ENCODE assay signal across 8 cellular contexts in genomic region chr19:12834976-12835757, GRCh38. TPM values are rescaled to one million over a fixed set of nuclear protein-coding genes. Genes with fewer than 3 reads are reported as not detected.
A peak's percentile ranks its signal among the peaks of the same experiment; 100 is the strongest.
DNase-seq lines count a peak whose midpoint lies in the region; ATAC-seq and TF ChIP-seq lines count a peak whose summit lies in the region.

No MANE protein-coding gene starts in this region.

- TF ChIP-seq POLR2A in heart left ventricle (IDR thresholded peaks at IDR 0.05) (no peak), testis (IDR thresholded peaks at IDR 0.05) (no peak)

- 6 to 8% (median 7%) methylated on average over 32 to 39 of the region's 39 CpGs for WGBS in heart left ventricle, 4 donors
- 2 to 5% methylated on average over 38 to 39 of the region's 39 CpGs for WGBS in testis, 2 donors

- no peak overlapping the region for H3K4me3 ChIP-seq in cardiac muscle cell
- H3K4me3 ChIP-seq in heart left ventricle = no peak overlapping the region
- H3K4me3 ChIP-seq in testis = no peak overlapping the region

- H3K4me1 ChIP-seq in cardiac muscle cell (ENCODE audit: low read depth) = no peaks in the 10 kb centered on the region
- H3K4me1 ChIP-seq in heart left ventricle = peaks cover 0 to 34% (median 13%) of the 10 kb centered on the region in 12 donors
- H3K4me1 ChIP-seq in testis = peaks cover 5% of the 10 kb centered on the region

- ATAC-seq in heart left ventricle = no peak
- no peak for ATAC-seq in GM21360 (IDR thresholded peaks at IDR 0.05; ENCODE audit: unreplicated experiment)

- H3K27me3 ChIP-seq in cardiac muscle cell (peaks cover 50% of the 10 kb centered on the region), heart left ventricle (peaks cover 44 to 97% (median 93%) of the 10 kb centered on the region in 9 donors), testis (peaks cover 6% of the 10 kb centered on the region)

- intact Hi-C loops in heart left ventricle (cut with DNase I) (no loop called here), testis (cut with DNase I; ENCODE audit: low total_unique reads) (no loop called here)

- H3K36me3 ChIP-seq in cardiac muscle cell = no peaks in the 10 kb centered on the region
- no peaks in the 10 kb centered on the region for H3K36me3 ChIP-seq in heart left ventricle
- H3K36me3 ChIP-seq in testis (ENCODE audit: low read depth, missing control alignments) = no peaks in the 10 kb centered on the region

- peak; percentile 21 to 40 for DNase-seq in cardiac muscle cell (ENCODE audit: low read depth in 1 of 2, low spot score in 1 of 2)
- DNase-seq in heart left ventricle = no peak
- DNase-seq in NCI-H774 (lab: John Stamatoyannopoulos, UW) = peak; percentile 72
- DNase-seq in dermis blood vessel endothelial cell = peak; percentile 36
- DNase-seq in testis = peak; percentile 61
- DNase-seq in activated gamma-delta T cell (lab: John Stamatoyannopoulos, UW) = no peak
- DNase-seq in effector CD4-positive, alpha-beta T cell = no peak

- H3K27ac ChIP-seq in cardiac muscle cell = no peak overlapping the region
- no peak overlapping the region for H3K27ac ChIP-seq in heart left ventricle
- H3K27ac ChIP-seq in testis = no peak overlapping the region

- H3K9me3 ChIP-seq in cardiac muscle cell (ENCODE audit: low read depth) (no peaks in the 10 kb centered on the region), heart left ventricle (no peaks in the 10 kb centered on the region), testis (no peaks in the 10 kb centered on the region)

- TF ChIP-seq CTCF in cardiac muscle cell (IDR thresholded peaks at IDR 0.05; ENCODE audit: low read depth, low read length) (no peak), heart left ventricle (IDR thresholded peaks at IDR 0.05) (no peak), testis (IDR thresholded peaks at IDR 0.05) (no peak)

RNA-seq across cellular contexts. Expression of gene RTBDN, which starts 0.8 kb away (rescaled TPM):
- total RNA-seq in cardiac muscle cell = not detected in 2 replicates
- polyA plus RNA-seq in cardiac muscle cell = 0.81 TPM in 1 of 2 replicates, not detected in the other
- total RNA-seq in heart left ventricle = not detected
- polyA plus RNA-seq in heart left ventricle = not detected
- not detected in 2 replicates for total RNA-seq in dermis blood vessel endothelial cell
- total RNA-seq in testis = 1 to 10 TPM; 3.8 to 5.1 TPM
- 3.7 TPM for polyA plus RNA-seq in testis (ENCODE audit: insufficient read depth, low read depth, low replicate concordance)

RNA-seq across cellular contexts. Expression of gene MAST1, which starts 3.1 kb away (rescaled TPM):
- total RNA-seq in cardiac muscle cell = 3.7 and 7.9 TPM in 2 replicates
- 3.9 and 10.9 TPM in 2 replicates for polyA plus RNA-seq in cardiac muscle cell
- 1 to 10 TPM in 2 of 9 donors, under 1 TPM in 4, not detected in 3; 0.27 to 1.7 (median 0.31) TPM for total RNA-seq in heart left ventricle
- under 1 TPM; 0.15 to 0.37 TPM for polyA plus RNA-seq in heart left ventricle
- total RNA-seq in dermis blood vessel endothelial cell = 0.17 and 0.51 TPM in 2 replicates
- 1 to 10 TPM; 8.5 to 9.0 TPM for total RNA-seq in testis
- polyA plus RNA-seq in testis (ENCODE audit: insufficient read depth, low read depth, low replicate concordance) = 11.7 TPM

RNA-seq across cellular contexts. Expression of gene RNASEH2A, which starts 28.8 kb away (rescaled TPM):
- total RNA-seq in cardiac muscle cell (20.4 and 29.0 TPM in 2 replicates), heart left ventricle (1 to 10 TPM in 8 of 9 donors, under 1 TPM in 1; 0.63 to 7.6 (median 4.0) TPM), dermis blood vessel endothelial cell (19.6 and 45.6 TPM in 2 replicates), testis (10 to 100 TPM; 15.7 to 18.6 TPM)
- polyA plus RNA-seq in cardiac muscle cell (40.4 and 57.3 TPM in 2 replicates), heart left ventricle (1 to 10 TPM; 1.3 to 8.6 TPM), testis (ENCODE audit: insufficient read depth, low read depth, low replicate concordance) (14.1 TPM)

RNA-seq across cellular contexts. Expression of gene THSD8, which starts 33.3 kb away (rescaled TPM):
- total RNA-seq in cardiac muscle cell = 0.63 TPM in 1 of 2 replicates, not detected in the other
- 15.0 and 19.0 TPM in 2 replicates for polyA plus RNA-seq in cardiac muscle cell
- 1 to 10 TPM in 7 of 9 donors, not detected in 2; 1.2 to 6.8 (median 2.2) TPM for total RNA-seq in heart left ventricle
- 1 to 10 TPM in 1 of 2 donors, under 1 TPM in 1; 0.35 to 3.2 TPM for polyA plus RNA-seq in heart left ventricle
- 0.23 TPM in 1 of 2 replicates, not detected in the other for total RNA-seq in dermis blood vessel endothelial cell
- total RNA-seq in testis = 10 to 100 TPM in 1 of 2 donors, 1 to 10 TPM in 1; 3.0 to 14.0 TPM
- polyA plus RNA-seq in testis (ENCODE audit: insufficient read depth, low read depth, low replicate concordance) = 27.9 TPM

RNA-seq across cellular contexts. Expression of gene PRDX2, which starts 33.6 kb away (rescaled TPM):
- 1,316 and 1,694 TPM in 2 replicates for total RNA-seq in cardiac muscle cell
- polyA plus RNA-seq in cardiac muscle cell = 1,469 and 1,719 TPM in 2 replicates
- total RNA-seq in heart left ventricle = 1,000 to 10,000 TPM in 2 of 9 donors, 100 to 1,000 TPM in 7; 435 to 1,432 (median 684) TPM
- 100 to 1,000 TPM; 544 to 645 TPM for polyA plus RNA-seq in heart left ventricle
- total RNA-seq in dermis blood vessel endothelial cell = 214 and 278 TPM in 2 replicates
- 100 to 1,000 TPM in 1 of 2 donors, 10 to 100 TPM in 1; 72.1 to 117 TPM for total RNA-seq in testis
- polyA plus RNA-seq in testis (ENCODE audit: insufficient read depth, low read depth, low replicate concordance) = 87.1 TPM

Comparison
In these comparisons a context has a peak if more than half of its experiments do, and no peak if none do; other contexts are left out.
1. DNase-seq: peak in cardiac muscle cell (2 of 2), NCI-H774 (single experiment), dermis blood vessel endothelial cell (single experiment) and testis (single experiment); none in heart left ventricle (0 of 5), activated gamma-delta T cell (single experiment) and effector CD4-positive, alpha-beta T cell (single experiment).